Comparison of ENCODE assay signal across 29 cellular contexts in the genomic region with DNA sequence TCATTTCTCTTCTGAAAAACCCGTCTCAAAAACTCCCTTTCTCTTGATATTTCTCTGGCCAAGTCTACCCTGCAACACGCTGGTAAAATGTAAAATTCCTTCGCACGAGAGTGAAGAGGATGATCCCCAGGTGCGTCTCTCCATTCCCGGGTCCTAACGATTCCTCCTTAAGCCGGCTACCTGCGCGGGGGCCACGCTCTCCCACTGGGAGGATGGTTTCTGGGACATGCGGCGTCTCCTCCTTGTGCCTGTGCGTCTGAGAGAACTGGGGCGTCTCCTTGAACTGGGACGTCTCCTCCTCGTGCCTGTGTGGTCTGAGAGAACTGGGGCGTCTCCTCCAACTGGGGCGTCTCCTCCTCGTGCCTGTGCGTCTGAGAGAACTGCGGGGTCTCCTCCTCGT.
"Had no signal": no experiment of that assay in that cellular context is flagged by ENCODE, and none has a peak within 500 bp of the region (broad histone marks: within the 10 kb centered on the region; RNA-seq: fewer than 3 reads in every experiment).

No MANE protein-coding gene starts in this region.

- H3K4me3 Mint-ChIP-seq: activated CD4-positive, alpha-beta memory T cell treated with anti-CD3 and anti-CD28 coated beads for 36 hours; activated CD4-positive, alpha-beta T cell treated with anti-CD3 and anti-CD28 coated beads for 36 hours; activated CD4-positive, alpha-beta T cell treated with anti-CD3 and anti-CD28 coated beads, Interleukin-2, amount 10 ng/mL, durations not matched to agents 24 days and 14 days; activated CD8-positive, alpha-beta memory T cell treated with anti-CD3 and anti-CD28 coated beads, Interleukin-2, amount 10 ng/mL, durations not matched to agents 7 days and 5 days; activated CD8-positive, alpha-beta T cell treated with anti-CD3 and anti-CD28 coated beads, Interleukin-2, amount 10 ng/mL, durations not matched to agents 7 days and 5 days; activated naive CD4-positive, alpha-beta T cell treated with anti-CD3 and anti-CD28 coated beads, Interleukin-2, amount 10 ng/mL, durations not matched to agents 7 days and 5 days; activated naive CD8-positive, alpha-beta T cell treated with anti-CD3 and anti-CD28 coated beads, Interleukin-2, amount 10 ng/mL, durations not matched to agents 7 days and 5 days; brain; T-cell; T-helper 1 cell treated with Interleukin-12 subunit alpha and Interleukin-12 subunit beta and Interleukin-4 antibody, amounts not matched to agents 30 μg/mL and 1 μg/mL, for 36 hours had no signal

- H3K27ac ChIP-seq: ascending aorta, breast epithelium, cardiac muscle cell, colonic mucosa, epithelial cell of prostate, heart left ventricle, WERI-Rb-1 had no signal

- H3K27me3 ChIP-seq: ascending aorta, cardiac muscle cell, colonic mucosa, heart left ventricle had no signal

- H3K4me1 ChIP-seq: ascending aorta, breast epithelium, colonic mucosa, heart left ventricle had no signal

- H3K36me3 Mint-ChIP-seq: activated CD4-positive, alpha-beta memory T cell treated with anti-CD3 and anti-CD28 coated beads for 36 hours; activated CD8-positive, alpha-beta memory T cell treated with anti-CD3 and anti-CD28 coated beads, Interleukin-2, amount 10 ng/mL, durations not matched to agents 7 days and 5 days; activated naive CD4-positive, alpha-beta T cell treated with anti-CD3 and anti-CD28 coated beads, Interleukin-2, amount 10 ng/mL, durations not matched to agents 7 days and 5 days; activated naive CD4-positive, alpha-beta T cell treated with anti-CD3 and anti-CD28 coated beads, Interleukin-2, amount 50 U/mL, for 72 hours; activated naive CD8-positive, alpha-beta T cell treated with anti-CD3 and anti-CD28 coated beads, Interleukin-2, amount 10 ng/mL, durations not matched to agents 7 days and 5 days; T-cell had no signal

- H3K36me3 ChIP-seq: ascending aorta, breast epithelium, cardiac muscle cell, colonic mucosa, heart left ventricle, WERI-Rb-1 had no signal

- H3K9me3 Mint-ChIP-seq: activated CD4-positive, alpha-beta memory T cell treated with anti-CD3 and anti-CD28 coated beads for 36 hours; activated naive CD4-positive, alpha-beta T cell treated with anti-CD3 and anti-CD28 coated beads, Interleukin-2, amount 10 ng/mL, durations not matched to agents 7 days and 5 days; activated naive CD4-positive, alpha-beta T cell treated with anti-CD3 and anti-CD28 coated beads, Interleukin-2, amount 50 U/mL, for 72 hours; activated naive CD8-positive, alpha-beta T cell treated with anti-CD3 and anti-CD28 coated beads, Interleukin-2, amount 10 ng/mL, durations not matched to agents 7 days and 5 days; brain; T-cell; T-helper 1 cell treated with Interleukin-12 subunit alpha and Interleukin-12 subunit beta and Interleukin-4 antibody, amounts not matched to agents 30 μg/mL and 1 μg/mL, for 36 hours had no signal

- H3K27ac Mint-ChIP-seq: activated CD4-positive, alpha-beta memory T cell treated with anti-CD3 and anti-CD28 coated beads for 36 hours; activated CD4-positive, alpha-beta T cell treated with anti-CD3 and anti-CD28 coated beads for 36 hours; activated CD4-positive, alpha-beta T cell treated with anti-CD3 and anti-CD28 coated beads, Interleukin-2, amount 10 ng/mL, durations not matched to agents 24 days and 14 days; activated CD8-positive, alpha-beta memory T cell treated with anti-CD3 and anti-CD28 coated beads, Interleukin-2, amount 10 ng/mL, durations not matched to agents 7 days and 5 days; activated CD8-positive, alpha-beta T cell treated with anti-CD3 and anti-CD28 coated beads, Interleukin-2, amount 10 ng/mL, durations not matched to agents 7 days and 5 days; activated naive CD4-positive, alpha-beta T cell treated with anti-CD3 and anti-CD28 coated beads, Interleukin-2, amount 10 ng/mL, durations not matched to agents 7 days and 5 days; activated naive CD8-positive, alpha-beta T cell treated with anti-CD3 and anti-CD28 coated beads, Interleukin-2, amount 10 ng/mL, durations not matched to agents 7 days and 5 days; brain; T-cell; T-helper 1 cell treated with Interleukin-12 subunit alpha and Interleukin-12 subunit beta and Interleukin-4 antibody, amounts not matched to agents 30 μg/mL and 1 μg/mL, for 36 hours had no signal

- H3K9me3 ChIP-seq: ascending aorta, breast epithelium, colonic mucosa, heart left ventricle had no signal

- H3K4me1 Mint-ChIP-seq: activated CD4-positive, alpha-beta T cell treated with anti-CD3 and anti-CD28 coated beads for 36 hours; activated CD4-positive, alpha-beta T cell treated with anti-CD3 and anti-CD28 coated beads, Interleukin-2, amount 10 ng/mL, durations not matched to agents 24 days and 14 days; activated CD8-positive, alpha-beta memory T cell treated with anti-CD3 and anti-CD28 coated beads, Interleukin-2, amount 10 ng/mL, durations not matched to agents 7 days and 5 days; activated naive CD4-positive, alpha-beta T cell treated with anti-CD3 and anti-CD28 coated beads, Interleukin-2, amount 10 ng/mL, durations not matched to agents 7 days and 5 days; activated naive CD8-positive, alpha-beta T cell treated with anti-CD3 and anti-CD28 coated beads, Interleukin-2, amount 10 ng/mL, durations not matched to agents 7 days and 5 days; T-cell had no signal

- ATAC-seq: activated CD4-positive, alpha-beta T cell treated with anti-CD3 and anti-CD28 coated beads for 36 hours; activated CD8-positive, alpha-beta memory T cell treated with anti-CD3 and anti-CD28 coated beads, Interleukin-2, amount 10 ng/mL, durations not matched to agents 7 days and 5 days; activated CD8-positive, alpha-beta T cell treated with anti-CD3 and anti-CD28 coated beads, Interleukin-2, amount 10 ng/mL, durations not matched to agents 7 days and 5 days; activated naive CD4-positive, alpha-beta T cell treated with anti-CD3 and anti-CD28 coated beads, Interleukin-2, amount 50 U/mL, for 72 hours; heart left ventricle; T-cell had no signal

- DNase-seq: activated CD4-positive, alpha-beta memory T cell treated with anti-CD3 and anti-CD28 coated beads for 36 hours; activated CD4-positive, alpha-beta T cell treated with anti-CD3 and anti-CD28 coated beads for 36 hours; activated CD4-positive, CD25-positive, alpha-beta regulatory T cell; activated CD4-positive, CD25-positive, alpha-beta regulatory T cell treated with anti-CD3 and anti-CD28 coated beads, Interleukin-2, amount 50 U/mL, for 72 hours; activated CD8-positive, alpha-beta memory T cell treated with anti-CD3 and anti-CD28 coated beads, Interleukin-2, amount 50 U/mL, for 4 hours; activated CD8-positive, alpha-beta T cell treated with anti-CD3 and anti-CD28 coated beads, Interleukin-2, amount 10 ng/mL, durations not matched to agents 7 days and 5 days; activated gamma-delta T cell; activated naive CD4-positive, alpha-beta T cell; activated naive CD4-positive, alpha-beta T cell treated with anti-CD3 and anti-CD28 coated beads, Interleukin-2, amount 10 ng/mL, durations not matched to agents 7 days and 5 days; activated naive CD8-positive, alpha-beta T cell treated with anti-CD3 and anti-CD28 coated beads, Interleukin-2, amount 10 ng/mL, durations not matched to agents 7 days and 5 days; activated T-cell treated with anti-CD3 and anti-CD28 coated beads, Interleukin-2, amount 50 U/mL, for 48 hours; central memory CD4-positive, alpha-beta T cell; cerebellar nuclear complex; colonic mucosa; effector CD8-positive, alpha-beta T cell; foreskin fibroblast; heart left ventricle; T-cell; T1000; WERI-Rb-1 had no signal

- H3K4me3 ChIP-seq: ascending aorta, breast epithelium, cardiac muscle cell, colonic mucosa, heart left ventricle had no signal

- H3K27me3 Mint-ChIP-seq: activated CD4-positive, alpha-beta T cell treated with anti-CD3 and anti-CD28 coated beads for 36 hours; activated CD4-positive, alpha-beta T cell treated with anti-CD3 and anti-CD28 coated beads, Interleukin-2, amount 10 ng/mL, durations not matched to agents 24 days and 14 days; activated CD8-positive, alpha-beta memory T cell treated with anti-CD3 and anti-CD28 coated beads, Interleukin-2, amount 10 ng/mL, durations not matched to agents 7 days and 5 days; activated naive CD8-positive, alpha-beta T cell treated with anti-CD3 and anti-CD28 coated beads, Interleukin-2, amount 10 ng/mL, durations not matched to agents 7 days and 5 days; brain; T-cell had no signal
